ENCODE assay signal across 12 cellular contexts in genomic region chr5:109936996-109937395, GRCh38.
DNase-seq lines count a peak whose midpoint lies in the region; ATAC-seq, FAIRE-seq and TF ChIP-seq lines count a peak whose summit lies in the region.
"Had no signal": no experiment of that assay in that cellular context is flagged by ENCODE, and none has a peak within 500 bp of the region (broad histone marks: within the 10 kb centered on the region; RNA-seq: fewer than 3 reads in every experiment).

No MANE protein-coding gene starts in this region.

- H3K27ac ChIP-seq in foreskin keratinocyte = no peak overlapping the region
- H3K27ac ChIP-seq: stomach had no signal

- no peak for TF ChIP-seq CTCF in foreskin keratinocyte (conservative IDR thresholded peaks at IDR 0.05)

- peak in 1 of 2 donors; percentile 1 for DNase-seq in foreskin keratinocyte
- DNase-seq in NCI-H2029 (lab: John Stamatoyannopoulos, UW) = no peak
- no peak for DNase-seq in A172 (ENCODE audit: low spot score)
- DNase-seq in H54 (ENCODE audit: insufficient read length, low spot score) = no peak
- no peak for DNase-seq in GM19238 (ENCODE audit: insufficient read length, low spot score)
- DNase-seq: activated effector memory CD4-positive, alpha-beta T cell treated with anti-CD3 and anti-CD28 coated beads, Interleukin-2, amount 50 U/mL, for 16 hours; DMS53; HFFc6; stomach had no signal

- ATAC-seq in GM18909 (IDR thresholded peaks at IDR 0.05; ENCODE audit: poor library complexity, unreplicated experiment) (peak; percentile 85), GM21423 (IDR thresholded peaks at IDR 0.05; ENCODE audit: unreplicated experiment) (peak; percentile 76), HG03135 (IDR thresholded peaks at IDR 0.05; ENCODE audit: unreplicated experiment) (peak; percentile 88), foreskin keratinocyte (peak; percentile 59)

- no peak for FAIRE-seq in H54 (lab: Jason Lieb, UNC)

- H3K4me1 ChIP-seq in foreskin keratinocyte = no peaks in the 10 kb centered on the region

- no peak for TF ChIP-seq POLR2A in H54 (IDR thresholded peaks at IDR 0.05; ENCODE audit: low read depth, low read length)

- no peaks in the 10 kb centered on the region for H3K27me3 ChIP-seq in foreskin keratinocyte
- H3K27me3 ChIP-seq: stomach had no signal
